15 cellular contexts compared by ENCODE assay signal in the genomic region with DNA sequence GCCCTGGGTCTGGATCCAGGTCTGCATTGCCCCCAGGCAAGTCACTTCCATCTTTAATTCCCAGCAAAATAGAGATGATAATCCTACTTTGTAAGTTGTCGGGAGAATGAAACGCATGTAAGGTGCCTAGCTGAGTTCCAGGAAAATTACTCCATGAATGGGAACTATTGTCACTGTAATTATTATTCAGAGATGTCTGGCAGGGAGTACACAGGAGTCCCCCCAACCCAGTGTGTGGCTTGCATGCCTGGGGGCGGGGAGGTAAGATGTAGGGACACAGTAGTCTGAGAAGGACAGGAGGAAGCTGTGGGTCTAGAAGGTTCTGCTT.
"Had no signal": no experiment of that assay in that cellular context is flagged by ENCODE, and none has a peak within 500 bp of the region (broad histone marks: within the 10 kb centered on the region; RNA-seq: fewer than 3 reads in every experiment).

No MANE protein-coding gene starts in this region.

- H3K36me3 ChIP-seq: brain microvascular endothelial cell, esophagus muscularis mucosa, pancreas, thoracic aorta had no signal

- H3K4me1 ChIP-seq: pancreas had no signal

- H3K9me3 ChIP-seq: esophagus muscularis mucosa, pancreas, thoracic aorta had no signal

- H3K4me3 ChIP-seq: dorsolateral prefrontal cortex, esophagus muscularis mucosa, pancreas, thoracic aorta had no signal

- FAIRE-seq: endometrium, pancreas had no signal

- ATAC-seq: activated T-cell treated with anti-CD3 and anti-CD28 coated beads, Interleukin-2, amount 50 U/mL, for 4 hours; natural killer cell; pancreas; stimulated activated naive CD8-positive, alpha-beta T cell treated with anti-CD3 and anti-CD28 coated beads, Interleukin-15, Interleukin-2, amounts not matched to agents 100 U/mL and 50 U/mL, for 24 hours had no signal

- DNase-seq: activated CD4-positive, alpha-beta T cell treated with anti-CD3 and anti-CD28 coated beads for 1 hour; activated CD4-positive, alpha-beta T cell treated with anti-CD3 and anti-CD28 coated beads, Interleukin-2, amount 50 U/mL, for 48 hours; activated gamma-delta T cell; activated T-cell treated with anti-CD3 and anti-CD28 coated beads, Interleukin-2, amount 50 U/mL, for 4 hours; brain microvascular endothelial cell; immature natural killer cell; natural killer cell; pancreas; stimulated activated CD4-positive, alpha-beta T cell treated with anti-CD3 and anti-CD28 coated beads, Interleukin-4, amount 100 ng/mL, for 1 hour; stimulated activated CD8-positive, alpha-beta memory T cell treated with anti-CD3 and anti-CD28 coated beads, Interleukin-4, amount 100 ng/mL, for 48 hours; stimulated activated naive CD8-positive, alpha-beta T cell treated with anti-CD3 and anti-CD28 coated beads, Interleukin-15, Interleukin-2, amounts not matched to agents 100 U/mL and 50 U/mL, for 24 hours had no signal

- H3K27ac ChIP-seq: brain microvascular endothelial cell, esophagus muscularis mucosa, pancreas, thoracic aorta had no signal
